15 cellular contexts compared by ENCODE assay signal in genomic region chr4:147340111-147340510, GRCh38.
A peak's percentile ranks its signal among the peaks of the same experiment; 100 is the strongest.
DNase-seq lines count a peak whose midpoint lies in the region; ATAC-seq and TF ChIP-seq lines count a peak whose summit lies in the region.
"Had no signal": no experiment of that assay in that cellular context is flagged by ENCODE, and none has a peak within 500 bp of the region (broad histone marks: within the 10 kb centered on the region; RNA-seq: fewer than 3 reads in every experiment).

No MANE protein-coding gene starts in this region.

- 0% methylated on average over 1 of the region's 1 CpG for WGBS in mammary epithelial cell (ENCODE audit: low coverage, missing lambda C conversion rate)

- H4K20me1 ChIP-seq in mammary epithelial cell (ENCODE audit: insufficient read depth, low read length), result no peaks in the 10 kb centered on the region

- dilution Hi-C loops in mammary epithelial cell (cut with HindIII; ENCODE audit: low sequenced_read_pairs), result no loop called here

- H3K27ac ChIP-seq in mammary epithelial cell (ENCODE audit: insufficient read depth, low read depth, low read length), result no peak overlapping the region
- H3K27ac ChIP-seq: C4-2B had no signal

- peak; percentile 35 for ATAC-seq in HG03432 (IDR thresholded peaks at IDR 0.05; ENCODE audit: unreplicated experiment)

- H3K27me3 ChIP-seq in mammary epithelial cell (ENCODE audit: insufficient read depth, low read length), result no peaks in the 10 kb centered on the region
- H3K27me3 ChIP-seq: vagina had no signal

- no peak overlapping the region for H2AFZ ChIP-seq in mammary epithelial cell (ENCODE audit: low read depth, low read length)

- no peak overlapping the region for H3K4me3 ChIP-seq in mammary epithelial cell (replicated peaks in 1 of 3; ENCODE audit: insufficient read depth in 1 of 3, low read depth in 2 of 3, low read length in 3 of 3)
- H3K4me3 ChIP-seq: skin epidermis, vagina had no signal

- no peaks in the 10 kb centered on the region for H3K79me2 ChIP-seq in mammary epithelial cell (ENCODE audit: insufficient read depth, low read length)

- no peak overlapping the region for H3K9ac ChIP-seq in mammary epithelial cell (ENCODE audit: insufficient read depth, low read length)

- TF ChIP-seq CTCF in mammary epithelial cell (conservative IDR thresholded peaks at IDR 0.05 in 1 of 2, IDR thresholded peaks at IDR 0.05 in 1 of 2; ENCODE audit: extremely low read depth in 1 of 2, insufficient read depth in 1 of 2, low read depth in 1 of 2, low read length in 2 of 2), result no peak

- H3K9me3 ChIP-seq in mammary epithelial cell (replicated peaks; ENCODE audit: insufficient read depth, low read length), result no peaks in the 10 kb centered on the region
- H3K9me3 ChIP-seq: vagina had no signal

- peaks cover 11% of the 10 kb centered on the region for H3K4me1 ChIP-seq in mammary epithelial cell (ENCODE audit: insufficient read depth, low read length)
- H3K4me1 ChIP-seq: vagina had no signal

- DNase-seq in ELR (ENCODE audit: low read depth) (peak; percentile 88), mammary epithelial cell (peak; percentile 68), kidney tubule cell (ENCODE audit: low spot score) (peak; percentile 47), UCSD-AML1 (lab: John Stamatoyannopoulos, UW; ENCODE audit: unreplicated experiment) (no peak), NCI-H146 (lab: John Stamatoyannopoulos, UW) (no peak), NCI-H2227 (lab: John Stamatoyannopoulos, UW; ENCODE audit: unreplicated experiment) (no peak), DMS 273 (lab: John Stamatoyannopoulos, UW; ENCODE audit: unreplicated experiment) (no peak)
- DNase-seq: activated CD4-positive, alpha-beta T cell treated with anti-CD3 and anti-CD28 coated beads, Interleukin-2, amount 50 U/mL, for 4 hours; activated naive CD4-positive, alpha-beta T cell; naive B cell; T-helper 1 cell had no signal

- no peak overlapping the region for H3K4me2 ChIP-seq in mammary epithelial cell (ENCODE audit: insufficient read depth, low read depth, low read length)

- intact Hi-C loops in mammary epithelial cell (cut with micrococcal nuclease), result no loop called here

- no peaks in the 10 kb centered on the region for H3K36me3 ChIP-seq in mammary epithelial cell (ENCODE audit: insufficient read depth, low read length)
- H3K36me3 ChIP-seq: vagina had no signal

- in situ Hi-C loops in mammary epithelial cell (cut with MboI; ENCODE audit: low sequenced_read_pairs in 2 of 2), result no loop called here

- no TSS peak for BruUV-seq in mammary epithelial cell (replicated peaks; lab: Mats Ljungman, UMichigan)

- CTCF ChIA-PET in mammary epithelial cell (lab: Charles Lee; ENCODE audit: low non-redundant PET), result no interaction called here

Comparison
In these comparisons a context has a peak if more than half of its experiments do, and no peak if none do; other contexts are left out.
1. DNase-seq: peak in ELR (single experiment), mammary epithelial cell (single experiment) and kidney tubule cell (single experiment); none in UCSD-AML1 (single experiment), NCI-H146 (single experiment), NCI-H2227 (single experiment) and DMS 273 (single experiment).